30 cellular contexts compared by ENCODE assay signal in the genomic region with DNA sequence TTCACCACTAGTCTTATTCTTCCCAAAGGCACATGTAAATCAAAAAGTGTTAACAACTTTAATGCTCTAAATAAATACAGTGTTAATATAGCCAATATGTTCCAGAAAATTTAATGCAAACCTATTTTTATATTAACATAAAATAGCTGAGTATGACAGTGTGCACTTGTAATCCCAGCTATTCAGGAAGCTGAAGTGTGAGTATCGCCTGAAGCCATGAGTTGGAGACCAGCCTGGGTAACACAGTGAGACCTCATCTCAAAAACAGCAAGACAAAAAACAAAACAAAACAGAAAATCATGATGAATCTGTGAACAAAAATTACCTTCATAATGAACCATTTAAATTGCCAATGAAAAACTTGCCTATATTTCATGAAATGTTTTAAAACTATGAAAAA.
"Had no signal": no experiment of that assay in that cellular context is flagged by ENCODE, and none has a peak within 500 bp of the region (broad histone marks: within the 10 kb centered on the region; RNA-seq: fewer than 3 reads in every experiment).

No MANE protein-coding gene starts in this region.

- H3K36me3 ChIP-seq: adrenal gland, esophagus squamous epithelium, WERI-Rb-1 had no signal

- H3K27ac ChIP-seq: adrenal gland, body of pancreas, epithelial cell of prostate, esophagus squamous epithelium, WERI-Rb-1 had no signal

- H3K4me3 ChIP-seq: adrenal gland, body of pancreas, esophagus squamous epithelium had no signal

- H3K4me1 ChIP-seq: adrenal gland, body of pancreas, esophagus squamous epithelium had no signal

- H3K27me3 ChIP-seq: adrenal gland, body of pancreas, esophagus squamous epithelium had no signal

- FAIRE-seq: colon, endothelial cell of umbilical vein had no signal

- ATAC-seq: activated CD4-positive, CD25-positive, alpha-beta regulatory T cell treated with anti-CD3 and anti-CD28 coated beads, Interleukin-2, amount 50 U/mL, for 24 hours; activated CD8-positive, alpha-beta memory T cell treated with anti-CD3 and anti-CD28 coated beads, Interleukin-2, amount 10 ng/mL, durations not matched to agents 7 days and 5 days; activated CD8-positive, alpha-beta T cell treated with anti-CD3 and anti-CD28 coated beads, Interleukin-2, amount 10 ng/mL, durations not matched to agents 7 days and 5 days; activated naive CD8-positive, alpha-beta T cell treated with anti-CD3 and anti-CD28 coated beads, Interleukin-2, amount 50 U/mL, for 24 hours; body of pancreas; effector memory CD8-positive, alpha-beta T cell; T-helper 17 cell had no signal

- H3K9me3 ChIP-seq: adrenal gland, body of pancreas, esophagus squamous epithelium had no signal

- DNase-seq: activated B cell treated with CpG ODN at 0.5 μM for 24 hours; activated CD4-positive, alpha-beta memory T cell treated with anti-CD3 and anti-CD28 coated beads for 36 hours; activated CD4-positive, alpha-beta T cell treated with anti-CD3 and anti-CD28 coated beads for 48 hours; activated CD8-positive, alpha-beta memory T cell treated with anti-CD3 and anti-CD28 coated beads, Interleukin-2, amount 10 ng/mL, durations not matched to agents 7 days and 5 days; activated CD8-positive, alpha-beta memory T cell treated with anti-CD3 and anti-CD28 coated beads, Interleukin-2, amount 50 U/mL, for 4 hours; activated CD8-positive, alpha-beta T cell treated with anti-CD3 and anti-CD28 coated beads, Interleukin-2, amount 10 ng/mL, durations not matched to agents 7 days and 5 days; activated effector memory CD4-positive, alpha-beta T cell treated with anti-CD3 and anti-CD28 coated beads, Interleukin-2, amount 50 U/mL, for 16 hours; activated naive CD4-positive, alpha-beta T cell treated with anti-CD3 and anti-CD28 coated beads for 36 hours; activated naive CD8-positive, alpha-beta T cell treated with anti-CD3 and anti-CD28 coated beads for 36 hours; activated naive CD8-positive, alpha-beta T cell treated with anti-CD3 and anti-CD28 coated beads, Interleukin-2, amount 50 U/mL, for 24 hours; activated T-cell treated with anti-CD3 and anti-CD28 coated beads, Interleukin-2, amount 50 U/mL, for 1 hour; activated T-cell treated with anti-CD3 and anti-CD28 coated beads, Interleukin-2, amount 50 U/mL, for 48 hours; adrenal gland; amygdala; aorta; body of pancreas; caudate nucleus; cortex of kidney; dermis blood vessel endothelial cell; effector CD4-positive, alpha-beta T cell; effector memory CD8-positive, alpha-beta T cell; esophagus squamous epithelium; head of caudate nucleus; T-helper 17 cell; T1000; WERI-Rb-1 had no signal
